ENCODE assay signal across 9 cellular contexts in the genomic region with DNA sequence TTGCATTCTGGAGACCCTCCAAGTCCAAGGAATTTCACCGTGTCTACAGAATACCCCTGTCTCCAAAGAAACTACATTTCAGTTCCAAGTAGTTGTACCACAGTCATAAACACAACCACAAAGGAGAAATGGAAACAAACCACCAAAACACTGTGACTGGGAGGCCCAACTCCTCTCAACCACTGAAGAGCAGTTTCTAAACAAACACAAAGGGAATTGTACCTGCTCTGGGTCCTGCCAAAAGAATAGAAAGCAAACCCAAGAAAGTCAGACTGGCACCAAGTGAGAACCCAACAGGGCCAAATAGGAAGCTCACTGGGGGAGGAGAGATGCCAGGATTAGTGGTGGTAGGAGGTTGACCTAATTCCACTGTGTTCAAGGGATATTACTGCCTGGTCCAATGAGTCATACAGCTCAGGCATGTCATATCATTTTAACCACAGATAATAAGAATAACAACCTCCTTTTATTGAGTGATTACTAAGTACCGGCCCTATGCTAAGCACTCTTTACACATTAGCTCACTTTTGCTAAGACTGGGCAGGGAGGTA.
DNase-seq lines count a peak whose midpoint lies in the region; ATAC-seq, FAIRE-seq and TF ChIP-seq lines count a peak whose summit lies in the region.
"Had no signal": no experiment of that assay in that cellular context is flagged by ENCODE, and none has a peak within 500 bp of the region (broad histone marks: within the 10 kb centered on the region; RNA-seq: fewer than 3 reads in every experiment).

No MANE protein-coding gene starts in this region.

- no peaks in the 10 kb centered on the region for H3K79me2 ChIP-seq in DND-41 (ENCODE audit: insufficient read depth, low read length)

- H3K4me1 ChIP-seq in DND-41 (ENCODE audit: insufficient read depth, low read length): peaks cover 25% of the 10 kb centered on the region
- H3K4me1 ChIP-seq in left lung: peaks cover 7 to 26% of the 10 kb centered on the region in 2 donors

- peaks cover 3% of the 10 kb centered on the region; the same call in 1 of the 2 replicates for H4K20me1 ChIP-seq in DND-41 (ENCODE audit: insufficient read depth, low read length)

- H3K27ac ChIP-seq in DND-41 (ENCODE audit: low read length) (no peak overlapping the region), left lung (peak overlapping the region in 1 of 2 donors; percentile 39)

- H3K4me2 ChIP-seq in DND-41 (ENCODE audit: insufficient read depth, low read length): no peak overlapping the region

- H3K4me3 Mint-ChIP-seq in activated T-helper 2 cell treated with anti-CD3 and anti-CD28 coated beads, Interferon-gamma antibody, Interleukin-2, Interleukin-4, amounts not matched to agents 10 μg/mL and 5 μg/mL and 100 μg/mL, durations not matched to agents 14 hours and 24 hours and 36 hours (ENCODE audit: low read depth): no peak overlapping the region

- H3K36me3 ChIP-seq in DND-41 (ENCODE audit: insufficient read depth, low read length) (peaks cover 7% of the 10 kb centered on the region; the same call in 1 of the 2 replicates), left lung (no peaks in the 10 kb centered on the region)

- H3K36me3 Mint-ChIP-seq in activated T-helper 2 cell treated with anti-CD3 and anti-CD28 coated beads, Interferon-gamma antibody, Interleukin-2, Interleukin-4, amounts not matched to agents 10 μg/mL and 5 μg/mL and 100 μg/mL, durations not matched to agents 14 hours and 24 hours and 36 hours (ENCODE audit: low read depth): no peaks in the 10 kb centered on the region

- no peak for DNase-seq in DND-41
- peak; percentile 52 for DNase-seq in HTR-8/SVneo (ENCODE audit: insufficient read length, low spot score)
- no peak for DNase-seq in activated T-helper 2 cell treated with anti-CD3 and anti-CD28 coated beads, Interferon-gamma antibody, Interleukin-2, Interleukin-4, amounts not matched to agents 10 μg/mL and 5 μg/mL and 100 μg/mL, durations not matched to agents 14 hours and 24 hours and 36 hours (ENCODE audit: low spot score)
- no peak for DNase-seq in left lung
- no peak for DNase-seq in OCI-M2 (lab: John Stamatoyannopoulos, UW; ENCODE audit: unreplicated experiment)
- DNase-seq in NCI-H187 treated with DMSO at 0.1 percent for 48 hours (lab: John Stamatoyannopoulos, UW): no peak
- DNase-seq in NCI-H82 (lab: John Stamatoyannopoulos, UW): no peak

- ATAC-seq in DND-41 (ENCODE audit: insufficient read depth, low read depth) (peak; percentile 27; the same call in 1 of the 3 replicates), left lung (peak; percentile 68), GM21360 (IDR thresholded peaks at IDR 0.05; ENCODE audit: unreplicated experiment) (no peak)
- ATAC-seq: naive thymus-derived CD4-positive, alpha-beta T cell had no signal

- intact Hi-C loops in activated T-helper 2 cell treated with anti-CD3 and anti-CD28 coated beads, Interferon-gamma antibody, Interleukin-2, Interleukin-4, amounts not matched to agents 10 μg/mL and 5 μg/mL and 100 μg/mL, durations not matched to agents 14 hours and 24 hours and 36 hours (cut with micrococcal nuclease): loop anchor here (1.0 to 5.0 kb wide), 4 partner anchors 40 to 156 kb away; no protein-coding TSS in a partner anchor
- intact Hi-C loops in left lung (cut with DNase I): no loop called here

- H3K27me3 ChIP-seq in DND-41 (ENCODE audit: insufficient read depth, low read length, poor library complexity) (no peaks in the 10 kb centered on the region), left lung (no peaks in the 10 kb centered on the region)

- no peaks in the 10 kb centered on the region for H3K27me3 Mint-ChIP-seq in activated T-helper 2 cell treated with anti-CD3 and anti-CD28 coated beads, Interferon-gamma antibody, Interleukin-2, Interleukin-4, amounts not matched to agents 10 μg/mL and 5 μg/mL and 100 μg/mL, durations not matched to agents 14 hours and 24 hours and 36 hours (ENCODE audit: low read depth)
- H3K27me3 Mint-ChIP-seq: naive thymus-derived CD4-positive, alpha-beta T cell had no signal

- no peaks in the 10 kb centered on the region for H3K9me3 Mint-ChIP-seq in activated T-helper 2 cell treated with anti-CD3 and anti-CD28 coated beads, Interferon-gamma antibody, Interleukin-2, Interleukin-4, amounts not matched to agents 10 μg/mL and 5 μg/mL and 100 μg/mL, durations not matched to agents 14 hours and 24 hours and 36 hours
- H3K9me3 Mint-ChIP-seq: naive thymus-derived CD4-positive, alpha-beta T cell had no signal

- TF ChIP-seq CTCF in DND-41 (IDR thresholded peaks at IDR 0.05; ENCODE audit: borderline replicate concordance, extremely low read depth, low read length, poor library complexity, severe bottlenecking) (no peak), left lung (IDR thresholded peaks at IDR 0.05) (no peak)

- H3K4me3 ChIP-seq in DND-41 (ENCODE audit: low read depth in 1 of 2, low read length in 2 of 2): no peak overlapping the region
- H3K4me3 ChIP-seq in left lung: no peak overlapping the region

- H3K9me3 ChIP-seq in DND-41 (ENCODE audit: insufficient read depth, low read length, severe bottlenecking) (no peaks in the 10 kb centered on the region), left lung (no peaks in the 10 kb centered on the region)

- H3K27ac Mint-ChIP-seq in activated T-helper 2 cell treated with anti-CD3 and anti-CD28 coated beads, Interferon-gamma antibody, Interleukin-2, Interleukin-4, amounts not matched to agents 10 μg/mL and 5 μg/mL and 100 μg/mL, durations not matched to agents 14 hours and 24 hours and 36 hours: peak overlapping the region; percentile 39

- no peak overlapping the region for H2AFZ ChIP-seq in DND-41 (ENCODE audit: low read depth, low read length)

- no peak for FAIRE-seq in HTR-8/SVneo (lab: Jason Lieb, UNC)

- peaks cover 30% of the 10 kb centered on the region for H3K4me1 Mint-ChIP-seq in activated T-helper 2 cell treated with anti-CD3 and anti-CD28 coated beads, Interferon-gamma antibody, Interleukin-2, Interleukin-4, amounts not matched to agents 10 μg/mL and 5 μg/mL and 100 μg/mL, durations not matched to agents 14 hours and 24 hours and 36 hours (ENCODE audit: low read depth)

- H3K9ac ChIP-seq in DND-41 (ENCODE audit: low read depth, low read length): no peak overlapping the region
